ENCODE assay signal across 15 cellular contexts in genomic region chr5:142871056-142871879, GRCh38.
A peak's percentile ranks its signal among the peaks of the same experiment; 100 is the strongest.
DNase-seq lines count a peak whose midpoint lies in the region; ATAC-seq and TF ChIP-seq lines count a peak whose summit lies in the region.
"Had no signal": no experiment of that assay in that cellular context is flagged by ENCODE, and none has a peak within 500 bp of the region (broad histone marks: within the 10 kb centered on the region; RNA-seq: fewer than 3 reads in every experiment).

No MANE protein-coding gene starts in this region.

- no peaks in the 10 kb centered on the region for H3K27me3 Mint-ChIP-seq in T-helper 1 cell treated with Interleukin-12 subunit alpha and Interleukin-12 subunit beta and Interleukin-4 antibody, amounts not matched to agents 30 μg/mL and 1 μg/mL, for 36 hours (ENCODE audit: low read depth)

- in situ Hi-C loops in transverse colon (cut with MboI; ENCODE audit: low pct_ligation_motif_present in 1 of 4, low pct_unique_long_range_greater_than_20kb in 1 of 4, low sequenced_read_pairs in 3 of 4) = loop anchor here in 2 of 4 donors (10.0 kb wide), 2 partner anchors 106 to 116 kb away; no protein-coding TSS in a partner anchor

- no peak overlapping the region for H3K4me3 ChIP-seq in transverse colon
- H3K4me3 ChIP-seq: SJCRH30 had no signal

- H3K9me3 Mint-ChIP-seq in T-helper 1 cell treated with Interleukin-12 subunit alpha and Interleukin-12 subunit beta and Interleukin-4 antibody, amounts not matched to agents 30 μg/mL and 1 μg/mL, for 36 hours = no peaks in the 10 kb centered on the region
- H3K9me3 Mint-ChIP-seq: HFFc6 had no signal

- H3K27ac ChIP-seq in transverse colon = peak overlapping the region; percentile 78 to 82 (median 80)
- H3K27ac ChIP-seq: SJCRH30 had no signal

- H3K36me3 ChIP-seq in transverse colon = no peaks in the 10 kb centered on the region
- H3K36me3 ChIP-seq: SJCRH30 had no signal

- TF ChIP-seq EP300 in transverse colon (IDR thresholded peaks at IDR 0.05; ENCODE audit: low read depth) = no peak

- no peak for DNase-seq in T-helper 1 cell
- DNase-seq in cerebellar cortex (ENCODE audit: low spot score) = peak; percentile 51
- peak; percentile 81 for DNase-seq in mucosa of gallbladder (ENCODE audit: low spot score)
- DNase-seq in transverse colon = peak; percentile 84
- no peak for DNase-seq in NCI-H345 (lab: John Stamatoyannopoulos, UW)
- DNase-seq in NCI-H1436 treated with DMSO at 0.1 percent for 48 hours (lab: John Stamatoyannopoulos, UW) = no peak
- DNase-seq: 8988T; activated effector memory CD4-positive, alpha-beta T cell treated with Interleukin-2 at 50 U/mL for 16 hours; effector CD8-positive, alpha-beta T cell; HFFc6; NCI-H2081 treated with DMSO at 0.1 percent for 48 hours; stimulated activated CD4-positive, alpha-beta T cell treated with anti-CD3 and anti-CD28 coated beads, Interleukin-12 subunit alpha, Interleukin-12 subunit beta, amount 100 ng/mL, for 4 hours had no signal

- 44 to 61% methylated on average over 4 to 11 of the region's 11 CpGs for WGBS in transverse colon (ENCODE audit: low coverage in 1 of 2), 2 donors

- peak in 3 of 5 experiments; percentile 12 to 40 (median 38) for TF ChIP-seq CTCF in transverse colon (IDR thresholded peaks at IDR 0.05)

- no peaks in the 10 kb centered on the region for H3K36me3 Mint-ChIP-seq in T-helper 1 cell treated with Interleukin-12 subunit alpha and Interleukin-12 subunit beta and Interleukin-4 antibody, amounts not matched to agents 30 μg/mL and 1 μg/mL, for 36 hours (ENCODE audit: low read depth)

- H3K27me3 ChIP-seq in transverse colon = no peaks in the 10 kb centered on the region
- H3K27me3 ChIP-seq: SJCRH30 had no signal

- H3K9me3 ChIP-seq in transverse colon = no peaks in the 10 kb centered on the region
- H3K9me3 ChIP-seq: SJCRH30 had no signal

- H3K4me3 Mint-ChIP-seq in T-helper 1 cell treated with Interleukin-12 subunit alpha and Interleukin-12 subunit beta and Interleukin-4 antibody, amounts not matched to agents 30 μg/mL and 1 μg/mL, for 36 hours = no peak overlapping the region
- H3K4me3 Mint-ChIP-seq: HFFc6 had no signal

- H3K27ac Mint-ChIP-seq in T-helper 1 cell treated with Interleukin-12 subunit alpha and Interleukin-12 subunit beta and Interleukin-4 antibody, amounts not matched to agents 30 μg/mL and 1 μg/mL, for 36 hours = peak overlapping the region; percentile 4
- H3K27ac Mint-ChIP-seq: HFFc6 had no signal

- peaks cover 45 to 94% (median 78%) of the 10 kb centered on the region in 4 donors for H3K4me1 ChIP-seq in transverse colon

- peaks cover 7% of the 10 kb centered on the region for H3K4me1 Mint-ChIP-seq in T-helper 1 cell treated with Interleukin-12 subunit alpha and Interleukin-12 subunit beta and Interleukin-4 antibody, amounts not matched to agents 30 μg/mL and 1 μg/mL, for 36 hours (ENCODE audit: low read depth)

- intact Hi-C loops in transverse colon (cut with DNase I; ENCODE audit: low total_unique reads) = no loop called here

- no peak for ATAC-seq in GM18498 (IDR thresholded peaks at IDR 0.05; ENCODE audit: unreplicated experiment)

- peak; percentile 62 for TF ChIP-seq POLR2A in transverse colon (IDR thresholded peaks at IDR 0.05)

Comparison
In these comparisons a context has a peak if more than half of its experiments do, and no peak if none do; other contexts are left out.
1. DNase-seq: peak in cerebellar cortex (single experiment), mucosa of gallbladder (single experiment) and transverse colon (single experiment); none in T-helper 1 cell (0 of 5), NCI-H345 (single experiment) and NCI-H1436 treated with DMSO at 0.1 percent for 48 hours (single experiment).